ENCODE assay signal across 31 cellular contexts in genomic region chr17:14052886-14053615, GRCh38. TPM values are rescaled to one million over a fixed set of nuclear protein-coding genes. Genes with fewer than 3 reads are reported as not detected.
DNase-seq lines count a peak whose midpoint lies in the region; ATAC-seq, FAIRE-seq and TF ChIP-seq lines count a peak whose summit lies in the region.
"Had no signal": no experiment of that assay in that cellular context is flagged by ENCODE, and none has a peak within 500 bp of the region (broad histone marks: within the 10 kb centered on the region; RNA-seq: fewer than 3 reads in every experiment).

No MANE protein-coding gene starts in this region.

- ATAC-seq in right lobe of liver: peak; percentile 92 to 97 (median 94)
- no peak for ATAC-seq in GM19463 (IDR thresholded peaks at IDR 0.05; ENCODE audit: unreplicated experiment)
- ATAC-seq in lower lobe of right lung: no peak
- ATAC-seq: activated T-helper 17 cell treated with anti-CD3 and anti-CD28 coated beads, Interleukin-2, amount 50 U/mL, for 72 hours; heart right ventricle; naive thymus-derived CD4-positive, alpha-beta T cell; stimulated activated memory B cell treated with anti-CD40 and anti-IgM and Interleukin-4, amounts not matched to agents 10 μg/mL and 1 μg/mL and 100 μg/mL, for 72 hours had no signal

- H3K36me3 ChIP-seq in GM23248 (ENCODE audit: low read depth) (no peaks in the 10 kb centered on the region), astrocyte (ENCODE audit: insufficient read depth, low read length) (peaks cover 2% of the 10 kb centered on the region), right lobe of liver (no peaks in the 10 kb centered on the region), lower lobe of right lung (peaks cover 7% of the 10 kb centered on the region)
- H3K36me3 ChIP-seq: brain microvascular endothelial cell had no signal

- peaks cover 9% of the 10 kb centered on the region for H3K4me1 Mint-ChIP-seq in astrocyte (ENCODE audit: low read depth, unreplicated experiment)
- H3K4me1 Mint-ChIP-seq: activated B cell treated with CpG ODN at 0.5 μM for 24 hours had no signal

- H2AFZ ChIP-seq in GM23248 (no peak overlapping the region), astrocyte (ENCODE audit: low read depth, low read length) (no peak overlapping the region)

- no peak overlapping the region for H3K4me3 ChIP-seq in GM23248
- no peak overlapping the region for H3K4me3 ChIP-seq in astrocyte (ENCODE audit: insufficient read depth, low read depth, low read length)
- H3K4me3 ChIP-seq in right lobe of liver: no peak overlapping the region
- no peak overlapping the region for H3K4me3 ChIP-seq in lower lobe of right lung
- H3K4me3 ChIP-seq: BLaER1 treated with 17β-estradiol and CSF1 and Interleukin-3, amounts not matched to agents 10 nM and 100 nM; heart right ventricle; suprapubic skin had no signal

- H3K36me3 Mint-ChIP-seq in astrocyte (ENCODE audit: low read depth, unreplicated experiment): peaks cover 7% of the 10 kb centered on the region

- no peak overlapping the region for H3K27ac ChIP-seq in GM23248
- H3K27ac ChIP-seq in astrocyte (ENCODE audit: low read depth, low read length): no peak overlapping the region
- peak overlapping the region in 2 of 3 donors; percentile 25 to 52 for H3K27ac ChIP-seq in right lobe of liver
- H3K27ac ChIP-seq in lower lobe of right lung: no peak overlapping the region
- H3K27ac ChIP-seq: BLaER1 treated with 17β-estradiol and CSF1 and Interleukin-3, amounts not matched to agents 10 nM and 100 nM; brain microvascular endothelial cell; heart right ventricle; suprapubic skin had no signal

- no peak for FAIRE-seq in astrocyte (lab: Jason Lieb, UNC)
- FAIRE-seq: H1, HTR-8/SVneo, urothelium cell line had no signal

- peaks cover 4% of the 10 kb centered on the region for H3K9me3 Mint-ChIP-seq in astrocyte (ENCODE audit: unreplicated experiment)
- H3K9me3 Mint-ChIP-seq: activated T-helper 17 cell treated with anti-CD3 and anti-CD28 coated beads, Interleukin-2, amount 50 U/mL, for 72 hours had no signal

- peaks cover 9% of the 10 kb centered on the region; the same call in 1 of the 2 replicates for H3F3A ChIP-seq in GM23248 (ENCODE audit: insufficient read depth)

- 71% methylated on average over 6 of the region's 6 CpGs for WGBS in GM23248 (ENCODE audit: low coverage in 1 of 2, low lambda C conversion rate in 2 of 2, missing lambda C conversion rate in 2 of 2), 2 experiments
- WGBS in right lobe of liver (ENCODE audit: insufficient coverage, low coverage, low lambda C conversion rate, missing lambda C conversion rate): 17% methylated on average over 6 of the region's 6 CpGs

- peaks cover 9% of the 10 kb centered on the region for H3K4me1 ChIP-seq in GM23248 (ENCODE audit: insufficient read depth)
- H3K4me1 ChIP-seq in astrocyte (ENCODE audit: insufficient read depth, low read length): no peaks in the 10 kb centered on the region
- peaks cover 0 to 13% (median 6%) of the 10 kb centered on the region in 4 donors for H3K4me1 ChIP-seq in right lobe of liver
- H3K4me1 ChIP-seq in lower lobe of right lung: no peaks in the 10 kb centered on the region
- H3K4me1 ChIP-seq: BLaER1 treated with 17β-estradiol and CSF1 and Interleukin-3, amounts not matched to agents 10 nM and 100 nM; heart right ventricle; suprapubic skin had no signal

- H3K9me3 ChIP-seq in GM23248 (ENCODE audit: low read depth): no peaks in the 10 kb centered on the region
- no peaks in the 10 kb centered on the region for H3K9me3 ChIP-seq in astrocyte (ENCODE audit: insufficient read depth, low read depth, low read length)
- H3K9me3 ChIP-seq in right lobe of liver: no peaks in the 10 kb centered on the region
- H3K9me3 ChIP-seq in lower lobe of right lung: no peaks in the 10 kb centered on the region
- H3K9me3 ChIP-seq: suprapubic skin had no signal

- no peak overlapping the region for H3K9ac ChIP-seq in GM23248
- no peak overlapping the region for H3K9ac ChIP-seq in astrocyte (ENCODE audit: low read length)
- H3K9ac ChIP-seq: BLaER1 treated with 17β-estradiol and CSF1 and Interleukin-3, amounts not matched to agents 10 nM and 100 nM had no signal

- TF ChIP-seq POLR2A in right lobe of liver (IDR thresholded peaks at IDR 0.05): no peak

- no peak overlapping the region for H3K4me2 ChIP-seq in GM23248 (ENCODE audit: unreplicated experiment)
- no peak overlapping the region for H3K4me2 ChIP-seq in astrocyte (ENCODE audit: low read length)
- H3K4me2 ChIP-seq: BLaER1 treated with 17β-estradiol and CSF1 and Interleukin-3, amounts not matched to agents 10 nM and 100 nM had no signal

- H3K27me3 ChIP-seq in GM23248 (replicated peaks; ENCODE audit: insufficient read depth) (no peaks in the 10 kb centered on the region), astrocyte (ENCODE audit: insufficient read depth, low read length) (no peaks in the 10 kb centered on the region), right lobe of liver (no peaks in the 10 kb centered on the region), lower lobe of right lung (ENCODE audit: low read depth) (no peaks in the 10 kb centered on the region)
- H3K27me3 ChIP-seq: BLaER1 treated with 17β-estradiol and CSF1 and Interleukin-3, amounts not matched to agents 10 nM and 100 nM; brain microvascular endothelial cell; heart right ventricle; suprapubic skin had no signal

- H3K79me2 ChIP-seq in GM23248 (ENCODE audit: insufficient read depth) (peaks cover 47% of the 10 kb centered on the region; the same call in 1 of the 2 replicates), astrocyte (ENCODE audit: insufficient read depth, low read length) (peaks cover 6% of the 10 kb centered on the region)

- H3K4me3 Mint-ChIP-seq in astrocyte (ENCODE audit: unreplicated experiment): no peak overlapping the region
- H3K4me3 Mint-ChIP-seq: activated B cell treated with CpG ODN at 0.5 μM for 24 hours; activated naive CD8-positive, alpha-beta T cell treated with anti-CD3 and anti-CD28 coated beads for 36 hours; activated T-helper 17 cell treated with anti-CD3 and anti-CD28 coated beads, Interleukin-2, amount 50 U/mL, for 72 hours; mesothelial cell of epicardium; naive thymus-derived CD4-positive, alpha-beta T cell; stimulated activated memory B cell treated with anti-CD40 and anti-IgM and Interleukin-4, amounts not matched to agents 10 μg/mL and 1 μg/mL and 100 μg/mL, for 72 hours had no signal

- no peaks in the 10 kb centered on the region for H4K20me1 ChIP-seq in GM23248 (ENCODE audit: insufficient read depth)
- peaks cover 11% of the 10 kb centered on the region for H4K20me1 ChIP-seq in astrocyte (ENCODE audit: insufficient read depth, low read length)

- H3K27ac Mint-ChIP-seq in astrocyte (ENCODE audit: unreplicated experiment): no peak overlapping the region
- H3K27ac Mint-ChIP-seq: activated B cell treated with CpG ODN at 0.5 μM for 24 hours; activated naive CD8-positive, alpha-beta T cell treated with anti-CD3 and anti-CD28 coated beads for 36 hours; activated T-helper 17 cell treated with anti-CD3 and anti-CD28 coated beads, Interleukin-2, amount 50 U/mL, for 72 hours; mesothelial cell of epicardium; naive thymus-derived CD4-positive, alpha-beta T cell; stimulated activated memory B cell treated with anti-CD40 and anti-IgM and Interleukin-4, amounts not matched to agents 10 μg/mL and 1 μg/mL and 100 μg/mL, for 72 hours had no signal

- in situ Hi-C loops in GM23248 (cut with MboI): loop anchor here (25.0 kb wide), 1 partner anchor 716 kb away; no protein-coding TSS in a partner anchor

- no peaks in the 10 kb centered on the region for H3K9me2 ChIP-seq in GM23248 (ENCODE audit: insufficient read depth)

- DNase-seq in GM23248: peak; percentile 9
- DNase-seq in astrocyte (ENCODE audit: low read depth): peak; percentile 51
- peak; percentile 33 for DNase-seq in fibroblast of gingiva (ENCODE audit: low read depth)
- DNase-seq in right lobe of liver: peak in 1 of 3 donors; percentile 71
- DNase-seq in lower lobe of right lung: no peak
- no peak for DNase-seq in NCI-H1092 (lab: John Stamatoyannopoulos, UW)
- no peak for DNase-seq in activated CD4-positive, alpha-beta T cell treated with anti-CD3 and anti-CD28 coated beads, Interleukin-2, amount 50 U/mL, for 1 hour
- DNase-seq: ACHN; activated B cell treated with CpG ODN at 0.5 μM for 24 hours; activated CD4-positive, alpha-beta T cell treated with anti-CD3 and anti-CD28 coated beads, Interleukin-2, amount 50 U/mL, for 48 hours; activated CD8-positive, alpha-beta memory T cell treated with anti-CD3 and anti-CD28 coated beads, Interleukin-2, amount 50 U/mL, for 48 hours; activated naive CD8-positive, alpha-beta T cell treated with anti-CD3 and anti-CD28 coated beads for 36 hours; brain microvascular endothelial cell; cortex of kidney; DND-41; heart right ventricle; Kasumi-1; naive thymus-derived CD4-positive, alpha-beta T cell; NCI-H1048; NCI-H2029; NCI-H2227 treated with DMSO at 0.1 percent for 48 hours; nucleus accumbens had no signal

- TF ChIP-seq CTCF in astrocyte (IDR thresholded peaks at IDR 0.05; ENCODE audit: insufficient read depth, low read depth, low read length): no peak
- no peak for TF ChIP-seq CTCF in right lobe of liver (IDR thresholded peaks at IDR 0.05)
- no peak for TF ChIP-seq CTCF in lower lobe of right lung (IDR thresholded peaks at IDR 0.05)

- intact Hi-C loops in right lobe of liver (cut with DNase I): no loop called here
- intact Hi-C loops in lower lobe of right lung (cut with DNase I): no loop called here

- H3K27me3 Mint-ChIP-seq in astrocyte (ENCODE audit: low read depth, unreplicated experiment): no peaks in the 10 kb centered on the region
- H3K27me3 Mint-ChIP-seq: activated B cell treated with CpG ODN at 0.5 μM for 24 hours; activated naive CD8-positive, alpha-beta T cell treated with anti-CD3 and anti-CD28 coated beads for 36 hours; activated T-helper 17 cell treated with anti-CD3 and anti-CD28 coated beads, Interleukin-2, amount 50 U/mL, for 72 hours; naive thymus-derived CD4-positive, alpha-beta T cell; stimulated activated memory B cell treated with anti-CD40 and anti-IgM and Interleukin-4, amounts not matched to agents 10 μg/mL and 1 μg/mL and 100 μg/mL, for 72 hours had no signal

RNA-seq across cellular contexts. Expression of gene COX10, which starts 16.3 kb away (rescaled TPM):
- 13.9 and 24.4 TPM in 2 replicates for total RNA-seq in GM23248 (2014; rRNA removed; shearing (Covaris generic))
- 16.0 and 18.5 TPM in 2 replicates for polyA plus RNA-seq in GM23248 (2016; fragmentation: Nextera tagmentation; extraction: Ambion mirVana)
- 16.2 and 16.4 TPM in 2 replicates for total RNA-seq in astrocyte
- total RNA-seq in right lobe of liver: 10 to 100 TPM in 2 of 6 experiments, 1 to 10 TPM in 4; 6.8 to 23.0 (median 9.0) TPM
- 13.8 TPM for total RNA-seq in lower lobe of right lung

Comparison
In these comparisons a context has a peak if more than half of its experiments do, and no peak if none do; other contexts are left out.
1. DNase-seq: peak in GM23248 (single experiment), astrocyte (single experiment) and fibroblast of gingiva (single experiment); none in lower lobe of right lung (single experiment), NCI-H1092 (single experiment) and activated CD4-positive, alpha-beta T cell treated with anti-CD3 and anti-CD28 coated beads, Interleukin-2, amount 50 U/mL, for 1 hour (single experiment).
2. H3K27ac ChIP-seq: peak in right lobe of liver (2 of 3); none in GM23248 (single experiment), astrocyte (single experiment) and lower lobe of right lung (single experiment).
3. ATAC-seq: peak in right lobe of liver (4 of 4); none in GM19463 (single experiment) and lower lobe of right lung (0 of 2).